Comparison of ENCODE assay signal across 22 cellular contexts in the genomic region with DNA sequence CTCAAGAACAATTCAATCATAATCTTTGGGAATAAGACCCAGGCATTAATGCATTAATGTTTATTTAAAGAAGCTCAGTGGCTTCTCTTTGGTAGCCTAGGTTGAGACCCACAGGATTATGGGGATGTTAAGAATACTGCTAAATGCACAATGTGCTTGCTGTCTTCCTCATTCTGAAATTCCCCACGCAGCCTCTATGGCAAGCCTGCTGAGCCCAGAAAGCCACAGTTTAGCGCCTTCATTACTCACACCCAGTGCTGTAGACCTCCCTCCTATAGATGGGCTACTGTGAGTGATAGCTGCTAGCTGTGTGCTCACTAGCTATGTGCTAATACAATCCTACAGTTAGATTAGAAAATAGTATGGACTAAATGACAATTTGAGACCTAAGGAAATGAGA.
"Had no signal": no experiment of that assay in that cellular context is flagged by ENCODE, and none has a peak within 500 bp of the region (broad histone marks: within the 10 kb centered on the region; RNA-seq: fewer than 3 reads in every experiment).

No MANE protein-coding gene starts in this region.

- ATAC-seq: activated CD4-positive, CD25-positive, alpha-beta regulatory T cell treated with anti-CD3 and anti-CD28 coated beads, Interleukin-2, amount 50 U/mL, for 24 hours; activated T-helper 17 cell treated with anti-CD3 and anti-CD28 coated beads, Interleukin-2, amount 50 U/mL, for 72 hours; heart left ventricle; naive thymus-derived CD4-positive, alpha-beta T cell; stimulated activated effector memory CD8-positive, alpha-beta T cell treated with anti-CD3 and anti-CD28 coated beads, Interleukin-12 subunit alpha, Interleukin-12 subunit beta, amount 100 ng/mL, for 72 hours had no signal

- H3K9me3 ChIP-seq: breast epithelium, heart left ventricle, ovary, sigmoid colon, thoracic aorta, uterus had no signal

- H3K27me3 ChIP-seq: breast epithelium, heart left ventricle, ovary, sigmoid colon, uterus had no signal

- H3K4me1 ChIP-seq: breast epithelium, sigmoid colon, uterus had no signal

- H3K36me3 ChIP-seq: breast epithelium, heart left ventricle, ovary, sigmoid colon, thoracic aorta, uterus had no signal

- H3K4me3 ChIP-seq: breast epithelium, heart left ventricle, ovary, sigmoid colon, thoracic aorta, uterus had no signal

- FAIRE-seq: endothelial cell of umbilical vein, small intestine had no signal

- H3K27ac ChIP-seq: breast epithelium, heart left ventricle, ovary, sigmoid colon, thoracic aorta, uterus, VCaP had no signal

- DNase-seq: activated CD4-positive, alpha-beta memory T cell treated with anti-CD3 and anti-CD28 coated beads, Interleukin-2, amount 10 ng/mL, durations not matched to agents 7 days and 5 days; activated CD4-positive, alpha-beta T cell treated with anti-CD3 and anti-CD28 coated beads, Interleukin-2, amount 10 ng/mL, durations not matched to agents 24 days and 14 days; activated CD8-positive, alpha-beta memory T cell treated with anti-CD3 and anti-CD28 coated beads, Interleukin-2, amount 50 U/mL, for 48 hours; activated gamma-delta T cell treated with Interleukin-2 at 50 U/mL for 16 hours; activated naive CD4-positive, alpha-beta T cell treated with anti-CD3 and anti-CD28 coated beads, Interleukin-2, amount 50 U/mL, for 16 hours; activated T-cell treated with anti-CD3 and anti-CD28 coated beads, Interleukin-2, amount 50 U/mL, for 24 hours; central memory CD4-positive, alpha-beta T cell; heart left ventricle; midbrain; naive thymus-derived CD4-positive, alpha-beta T cell; ovary; sigmoid colon; small intestine; stimulated activated CD4-positive, alpha-beta T cell treated with anti-CD3 and anti-CD28 coated beads, Interleukin-4, amount 100 ng/mL, for 24 hours; uterus had no signal
